In the genomic region with DNA sequence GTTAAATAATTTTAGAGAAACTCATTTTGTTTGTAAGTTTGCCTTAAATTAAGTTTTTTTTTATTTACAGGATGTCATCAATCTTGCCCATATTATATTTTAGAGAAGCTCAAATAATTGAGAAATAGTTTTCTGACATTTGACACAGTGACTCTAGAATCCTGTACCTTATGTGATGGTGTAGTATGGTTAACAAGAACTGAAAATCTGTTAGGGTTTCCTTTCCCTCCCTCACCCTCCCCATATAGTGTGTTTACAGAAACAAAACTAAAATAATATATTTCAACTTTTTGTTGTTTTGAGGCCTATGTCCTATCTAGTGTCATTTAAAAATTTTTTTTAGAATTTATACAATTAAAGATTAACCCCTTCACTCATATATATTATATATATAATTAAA, we compare ENCODE assay signal across 1 cellular context.
TF ChIP-seq lines count a peak whose summit lies in the region.

No MANE protein-coding gene starts in this region.

TF ChIP-seq in GM12891, 5 proteins besides CTCF, POLR2A, EP300 and RAD21:
- TF ChIP-seq TAF1 (IDR thresholded peaks at IDR 0.05; ENCODE audit: low read depth, low read length) (no peak), SPI1 (IDR thresholded peaks at IDR 0.05; ENCODE audit: low read depth, low read length) (no peak), PAX5 (IDR thresholded peaks at IDR 0.05; ENCODE audit: insufficient read depth, low read length, severe bottlenecking) (no peak), POU2F2 (IDR thresholded peaks at IDR 0.05; ENCODE audit: low read depth, low read length) (no peak), POLR2AphosphoS5 (IDR thresholded peaks at IDR 0.05; ENCODE audit: low read depth, low read length) (no peak)
